Comparison of ENCODE assay signal across 25 cellular contexts in genomic region chr6:136676075-136676474, GRCh38.
DNase-seq lines count a peak whose midpoint lies in the region; ATAC-seq, FAIRE-seq and TF ChIP-seq lines count a peak whose summit lies in the region.
"Had no signal": no experiment of that assay in that cellular context is flagged by ENCODE, and none has a peak within 500 bp of the region (broad histone marks: within the 10 kb centered on the region; RNA-seq: fewer than 3 reads in every experiment).

No MANE protein-coding gene starts in this region.

- POLR2A ChIA-PET in IMR-90 (lab: Charles Lee; ENCODE audit: unreplicated experiment), result interaction anchor here (0.7 kb wide), 1 partner anchor 167 kb away, joined by 3 read pairs; no protein-coding TSS in a partner anchor
- POLR2A ChIA-PET in K562 (lab: Yijun Ruan, JAX), result interaction anchor here (0.6 to 1.1 kb wide), 2 partner anchors 9 to 681 kb away, joined by 3 read pairs; no protein-coding TSS in a partner anchor

- no peak overlapping the region for H2AK9ac ChIP-seq in IMR-90 (replicated peaks; ENCODE audit: low read depth, low read length, poor library complexity)

- H3K4me3 ChIP-seq in IMR-90 (ENCODE audit: insufficient read depth, low read depth, low read length), result no peak overlapping the region
- no peak overlapping the region for H3K4me3 ChIP-seq in K562
- H3K4me3 ChIP-seq in fibroblast of villous mesenchyme (ENCODE audit: low read depth, low read length), result no peak overlapping the region
- H3K4me3 ChIP-seq in neutrophil (ENCODE audit: low read depth in 1 of 2, low read length in 1 of 2), result no peak overlapping the region
- H3K4me3 ChIP-seq in heart right ventricle, result no peak overlapping the region
- H3K4me3 ChIP-seq in stomach, result no peak overlapping the region
- H3K4me3 ChIP-seq: transverse colon had no signal

- no CpG with 5 or more reads among the region's 3 CpGs for WGBS in IMR-90 (ENCODE audit: extremely low coverage in 2 of 2, insufficient read length in 1 of 2), 2 experiments
- 35% methylated on average over 3 of the region's 3 CpGs for WGBS in K562 (ENCODE audit: insufficient coverage, low coverage, missing lambda C conversion rate)
- WGBS in heart right ventricle, 2 donors, result 88 to 89% methylated on average over 3 of the region's 3 CpGs
- WGBS in stomach, 5 donors, result 81 to 91% (median 86%) methylated on average over 3 of the region's 3 CpGs

- TF ChIP-seq CTCF in IMR-90 (conservative IDR thresholded peaks at IDR 0.05; ENCODE audit: low read depth, low read length) (no peak), K562 (IDR thresholded peaks at IDR 0.05 in 2 of 3, conservative IDR thresholded peaks at IDR 0.05 in 1 of 3; ENCODE audit: insufficient read depth in 2 of 3, low read depth in 1 of 3, low read length in 3 of 3) (no peak), fibroblast of villous mesenchyme (IDR thresholded peaks at IDR 0.05; ENCODE audit: insufficient read depth, low read depth, low read length) (no peak), neutrophil (IDR thresholded peaks at IDR 0.05) (no peak), heart right ventricle (IDR thresholded peaks at IDR 0.05) (no peak), stomach (IDR thresholded peaks at IDR 0.05) (no peak)

- H3K36me3 ChIP-seq in IMR-90 (ENCODE audit: control insufficient read depth, insufficient read depth, low read length) (peaks cover 4% of the 10 kb centered on the region; the same call in 1 of the 2 replicates), K562 (ENCODE audit: control insufficient read depth, insufficient read depth, low read length) (no peaks in the 10 kb centered on the region; the same call in 2 of the 3 replicates), neutrophil (peaks cover 4% of the 10 kb centered on the region), heart right ventricle (peaks cover 0 to 14% (median 0%) of the 10 kb centered on the region in 9 donors), stomach (peaks cover 0 to 10% (median 7%) of the 10 kb centered on the region in 4 donors)
- H3K36me3 ChIP-seq: transverse colon had no signal

- in situ Hi-C loops in IMR-90 (cut with MboI; ENCODE audit: low sequenced_read_pairs), result no loop called here
- in situ Hi-C loops in K562 (cut with MboI), result no loop called here

- H4K20me1 ChIP-seq in IMR-90 (ENCODE audit: insufficient read depth, low read length) (no peaks in the 10 kb centered on the region), K562 (replicated peaks; ENCODE audit: control insufficient read depth, insufficient read depth, low read length) (no peaks in the 10 kb centered on the region)

- no peaks in the 10 kb centered on the region for H3K79me2 ChIP-seq in K562 (ENCODE audit: control insufficient read depth, insufficient read depth, low read length)

- no peak overlapping the region for H3K18ac ChIP-seq in IMR-90 (ENCODE audit: low read depth, low read length)

- DNase-seq in IMR-90, result no peak
- no peak for DNase-seq in K562 (ENCODE audit: extremely low read depth in 1 of 4, low spot score in 3 of 4)
- peak; percentile 45 for DNase-seq in fibroblast of villous mesenchyme (ENCODE audit: low read depth)
- DNase-seq in heart right ventricle, result no peak
- no peak for DNase-seq in stomach
- DNase-seq in stimulated activated CD4-positive, alpha-beta T cell treated with anti-CD3 and anti-CD28 coated beads, Interleukin-2, amount 100 ng/mL, for 24 hours, result no peak
- DNase-seq: ACHN; activated CD4-positive, alpha-beta memory T cell treated with anti-CD3 and anti-CD28 coated beads, Interleukin-2, amount 10 ng/mL, durations not matched to agents 7 days and 5 days; activated CD4-positive, alpha-beta T cell treated with anti-CD3 and anti-CD28 coated beads for 1 hour; activated CD8-positive, alpha-beta memory T cell treated with anti-CD3 and anti-CD28 coated beads, Interleukin-2, amount 50 U/mL, for 48 hours; activated naive CD4-positive, alpha-beta T cell treated with Interleukin-2 at 50 U/mL for 16 hours; CD4-positive, alpha-beta memory T cell; immature natural killer cell; natural killer cell; NCI-H1048; NCI-H187; NCI-H2171 treated with DMSO at 0.1 percent for 48 hours; NCI-H524; occipital lobe; SHP77; stimulated activated CD4-positive, alpha-beta T cell treated with anti-CD3 and anti-CD28 coated beads, Interleukin-15, amount 100 ng/mL, for 24 hours; transverse colon had no signal

- dilution Hi-C loops in IMR-90 (cut with HindIII; ENCODE audit: low sequenced_read_pairs, unreplicated experiment), result no loop called here

- no peak overlapping the region for H4K8ac ChIP-seq in IMR-90 (ENCODE audit: low read depth in 2 of 2, low read length in 2 of 2)

- H3K27ac ChIP-seq in IMR-90 (ENCODE audit: insufficient read depth, low read length), result no peak overlapping the region
- no peak overlapping the region for H3K27ac ChIP-seq in K562 (ENCODE audit: extremely low read depth, low read depth, low read length)
- peak overlapping the region; percentile 45 for H3K27ac ChIP-seq in neutrophil
- no peak overlapping the region for H3K27ac ChIP-seq in heart right ventricle
- H3K27ac ChIP-seq in stomach, result no peak overlapping the region
- H3K27ac ChIP-seq: transverse colon had no signal

- no peak for TF ChIP-seq EP300 in K562 (IDR thresholded peaks at IDR 0.05; ENCODE audit: low read length)
- no peak for TF ChIP-seq EP300 in stomach (IDR thresholded peaks at IDR 0.05)

- TF ChIP-seq RAD21 in IMR-90 (IDR thresholded peaks at IDR 0.05; ENCODE audit: low read length) (no peak), K562 (CRISPR knock-in tag; conservative IDR thresholded peaks at IDR 0.05 in 1 of 2, IDR thresholded peaks at IDR 0.05 in 1 of 2) (no peak)

- H3K4me1 ChIP-seq in IMR-90 (ENCODE audit: control insufficient read depth, insufficient read depth, low read length), result no peaks in the 10 kb centered on the region
- peaks cover 0 to 10% of the 10 kb centered on the region in 2 experiments; a peak in 3 of 5 replicates for H3K4me1 ChIP-seq in K562 (replicated peaks in 1 of 2; ENCODE audit: control insufficient read depth in 2 of 2, insufficient read depth in 2 of 2, low read length in 2 of 2)
- H3K4me1 ChIP-seq in neutrophil (ENCODE audit: control insufficient read depth in 1 of 2, insufficient read depth in 1 of 2, low read depth in 1 of 2, low read length in 1 of 2), result peaks cover 7 to 8% of the 10 kb centered on the region in 2 experiments
- no peaks in the 10 kb centered on the region for H3K4me1 ChIP-seq in heart right ventricle
- no peaks in the 10 kb centered on the region for H3K4me1 ChIP-seq in stomach
- H3K4me1 ChIP-seq: transverse colon had no signal

- H2AK5ac ChIP-seq in IMR-90 (ENCODE audit: low read depth, low read length), result no peak overlapping the region

- no peak overlapping the region for H4K91ac ChIP-seq in IMR-90 (ENCODE audit: insufficient read depth, low read depth, low read length)

- no peak overlapping the region for H3K56ac ChIP-seq in IMR-90 (ENCODE audit: extremely low read depth, insufficient read depth, low read length)

- H3K4me2 ChIP-seq in IMR-90 (ENCODE audit: low read depth, low read length), result no peak overlapping the region
- no peak overlapping the region for H3K4me2 ChIP-seq in K562 (ENCODE audit: insufficient read depth, low read length)

- H3K27me3 ChIP-seq in IMR-90 (ENCODE audit: control insufficient read depth, insufficient read depth, low read length), result no peaks in the 10 kb centered on the region
- H3K27me3 ChIP-seq in K562 (ENCODE audit: control insufficient read depth in 2 of 2, insufficient read depth in 2 of 2, low read length in 2 of 2), result no peaks in the 10 kb centered on the region
- no peaks in the 10 kb centered on the region for H3K27me3 ChIP-seq in neutrophil
- H3K27me3 ChIP-seq in heart right ventricle, result no peaks in the 10 kb centered on the region
- no peaks in the 10 kb centered on the region for H3K27me3 ChIP-seq in stomach
- H3K27me3 ChIP-seq: transverse colon had no signal

- ATAC-seq in IMR-90 (ENCODE audit: low read depth) (no peak), K562 (no peak), GM19463 (IDR thresholded peaks at IDR 0.05; ENCODE audit: unreplicated experiment) (no peak), heart right ventricle (no peak)
- ATAC-seq: stimulated activated effector memory CD8-positive, alpha-beta T cell treated with anti-CD3 and anti-CD28 coated beads, Interleukin-12 subunit alpha, Interleukin-12 subunit beta, amount 100 ng/mL, for 72 hours had no signal

- H3K9me3 ChIP-seq in IMR-90 (ENCODE audit: control insufficient read depth, insufficient read depth, low read length) (no peaks in the 10 kb centered on the region), K562 (replicated peaks; ENCODE audit: control insufficient read depth, insufficient read depth, low read depth, low read length) (no peaks in the 10 kb centered on the region), neutrophil (no peaks in the 10 kb centered on the region), heart right ventricle (no peaks in the 10 kb centered on the region), stomach (no peaks in the 10 kb centered on the region)
- H3K9me3 ChIP-seq: transverse colon had no signal

- peak; percentile 11 for FAIRE-seq in K562 (lab: Jason Lieb, UNC)

- H2BK15ac ChIP-seq in IMR-90 (ENCODE audit: low read depth, low read length), result no peak overlapping the region

- BruUV-seq in IMR-90 (replicated peaks; lab: Mats Ljungman, UMichigan) (no TSS peak), K562 (replicated peaks; lab: Mats Ljungman, UMichigan) (no TSS peak)

- H2AFZ ChIP-seq in IMR-90 (replicated peaks; ENCODE audit: low read length, poor library complexity) (no peak overlapping the region), K562 (ENCODE audit: low read depth, low read length) (no peak overlapping the region)

- no peak overlapping the region for H3K9ac ChIP-seq in IMR-90 (ENCODE audit: low read depth, low read length)
- H3K9ac ChIP-seq in K562 (ENCODE audit: insufficient read depth in 1 of 2, low read depth in 2 of 2, low read length in 2 of 2), result no peak overlapping the region

- no peak overlapping the region for H3K23ac ChIP-seq in IMR-90 (ENCODE audit: low read depth, low read length)

- H2BK20ac ChIP-seq in IMR-90 (ENCODE audit: low read depth, low read length), result no peak overlapping the region

- H3K14ac ChIP-seq in IMR-90 (replicated peaks; ENCODE audit: low read depth, low read length), result no peak overlapping the region

- no peak overlapping the region for H2BK5ac ChIP-seq in IMR-90 (ENCODE audit: low read depth, low read length, poor library complexity, severe bottlenecking)

- no peak overlapping the region for H4K5ac ChIP-seq in IMR-90 (ENCODE audit: low read depth, low read length)

- no peak overlapping the region for H2BK120ac ChIP-seq in IMR-90 (ENCODE audit: low read depth, low read length)

- TF ChIP-seq POLR2A in IMR-90 (IDR thresholded peaks at IDR 0.05; ENCODE audit: low read depth, low read length), result no peak
- no peak for TF ChIP-seq POLR2A in K562 (conservative IDR thresholded peaks at IDR 0.05)
- no peak for TF ChIP-seq POLR2A in stomach (IDR thresholded peaks at IDR 0.05)

- intact Hi-C loops in IMR-90 (cut with micrococcal nuclease) (no loop called here), K562 (cut with micrococcal nuclease) (no loop called here), heart right ventricle (cut with DNase I) (no loop called here), stomach (cut with DNase I; ENCODE audit: low total_unique reads) (no loop called here)

- H3K79me1 ChIP-seq in IMR-90 (ENCODE audit: low read depth in 1 of 2, low read length in 2 of 2), result peaks cover 0 to 13% of the 10 kb centered on the region in 2 experiments; a peak in 2 of 4 replicates

- CTCF ChIA-PET in IMR-90 (lab: Yijun Ruan, JAX), result interaction anchor here (0.6 kb wide), 1 partner anchor 261 kb away, joined by 3 read pairs; no protein-coding TSS in a partner anchor
- CTCF ChIA-PET in K562 (lab: Yijun Ruan, JAX; ENCODE audit: low intra/inter-chr PET ratio), result no interaction called here

- no peak overlapping the region for H3K4ac ChIP-seq in IMR-90 (ENCODE audit: low read depth, low read length)

- H3K9me1 ChIP-seq in IMR-90 (ENCODE audit: insufficient read depth, low read length), result no peaks in the 10 kb centered on the region
- H3K9me1 ChIP-seq in K562 (ENCODE audit: control insufficient read depth, insufficient read depth, low read length), result no peaks in the 10 kb centered on the region
